1 cellular context compared by ENCODE assay signal in the genomic region with DNA sequence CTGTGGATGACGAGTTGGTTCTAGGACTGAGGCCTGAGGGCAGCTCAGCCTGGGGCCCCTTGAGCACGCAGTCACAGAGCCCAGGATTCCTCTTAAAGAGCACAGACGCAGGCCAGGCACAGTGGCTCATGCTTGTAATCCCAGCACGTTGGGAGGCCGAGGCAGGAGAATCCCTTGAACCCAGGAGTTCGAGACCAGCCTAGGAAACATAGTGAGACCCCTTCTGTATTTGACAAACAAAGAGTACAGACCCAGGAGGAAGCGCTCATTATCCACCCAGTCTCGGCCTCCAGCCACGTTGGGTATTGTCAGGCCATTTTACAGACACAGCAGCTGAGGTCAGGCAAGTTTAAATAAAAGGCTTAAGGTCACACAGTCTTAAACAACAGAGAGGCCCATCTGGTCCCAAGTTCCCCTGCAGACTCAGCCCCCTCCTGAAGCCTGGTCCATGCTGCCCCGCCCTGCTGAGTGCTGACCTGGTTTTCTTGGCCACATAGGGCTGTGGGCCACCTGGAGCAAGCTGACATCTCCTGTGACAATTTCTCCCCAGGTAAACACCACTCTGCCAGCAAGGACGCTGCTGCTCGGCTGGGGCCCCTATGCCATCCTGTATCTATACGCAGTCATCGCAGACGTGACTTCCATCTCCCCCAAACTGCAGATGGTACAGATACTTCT.
TF ChIP-seq lines count a peak whose summit lies in the region.

No MANE protein-coding gene starts in this region.

TF ChIP-seq in H1, 55 proteins besides CTCF, POLR2A, EP300 and RAD21:
- no peak for TF ChIP-seq E2F6 (IDR thresholded peaks at IDR 0.05)
- no peak for TF ChIP-seq CHD2 (IDR thresholded peaks at IDR 0.05; ENCODE audit: low read length)
- no peak for TF ChIP-seq CBX5 (IDR thresholded peaks at IDR 0.05; ENCODE audit: low read depth, low read length)
- TF ChIP-seq, protein P1, sequence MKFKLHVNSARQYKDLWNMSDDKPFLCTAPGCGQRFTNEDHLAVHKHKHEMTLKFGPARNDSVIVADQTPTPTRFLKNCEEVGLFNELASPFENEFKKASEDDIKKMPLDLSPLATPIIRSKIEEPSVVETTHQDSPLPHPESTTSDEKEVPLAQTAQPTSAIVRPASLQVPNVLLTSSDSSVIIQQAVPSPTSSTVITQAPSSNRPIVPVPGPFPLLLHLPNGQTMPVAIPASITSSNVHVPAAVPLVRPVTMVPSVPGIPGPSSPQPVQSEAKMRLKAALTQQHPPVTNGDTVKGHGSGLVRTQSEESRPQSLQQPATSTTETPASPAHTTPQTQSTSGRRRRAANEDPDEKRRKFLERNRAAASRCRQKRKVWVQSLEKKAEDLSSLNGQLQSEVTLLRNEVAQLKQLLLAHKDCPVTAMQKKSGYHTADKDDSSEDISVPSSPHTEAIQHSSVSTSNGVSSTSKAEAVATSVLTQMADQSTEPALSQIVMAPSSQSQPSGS (IDR thresholded peaks at IDR 0.05; ENCODE audit: low read length), result no peak
- no peak for TF ChIP-seq FOSL1 (IDR thresholded peaks at IDR 0.05; ENCODE audit: insufficient read depth, low read depth, low read length)
- TF ChIP-seq EGR1 (IDR thresholded peaks at IDR 0.05; ENCODE audit: borderline replicate concordance, low read depth, low read length), result no peak
- no peak for TF ChIP-seq YY1 (IDR thresholded peaks at IDR 0.05; ENCODE audit: low read depth, low read length)
- TF ChIP-seq CBX8 (IDR thresholded peaks at IDR 0.05; ENCODE audit: borderline replicate concordance, low read depth, low read length), result no peak
- TF ChIP-seq POLR2AphosphoS5 (IDR thresholded peaks at IDR 0.05; ENCODE audit: low read depth, low read length), result no peak
- TF ChIP-seq SUZ12 (IDR thresholded peaks at IDR 0.05; ENCODE audit: low read length), result no peak
- no peak for TF ChIP-seq ATF3 (IDR thresholded peaks at IDR 0.05; ENCODE audit: insufficient read depth, low read depth, low read length)
- TF ChIP-seq POU5F1 (IDR thresholded peaks at IDR 0.05; ENCODE audit: low read depth, low read length), result no peak
- TF ChIP-seq SAP30 (IDR thresholded peaks at IDR 0.05; ENCODE audit: insufficient read depth, insufficient replicate concordance, low read length), result no peak
- TF ChIP-seq KDM4A (IDR thresholded peaks at IDR 0.05; ENCODE audit: low read depth, low read length, severe bottlenecking), result no peak
- TF ChIP-seq SIN3A (conservative IDR thresholded peaks at IDR 0.05 in 1 of 2, IDR thresholded peaks at IDR 0.05 in 1 of 2; ENCODE audit: low read depth in 1 of 2, low read length in 2 of 2), result no peak
- no peak for TF ChIP-seq TBP (IDR thresholded peaks at IDR 0.05; ENCODE audit: low read depth, low read length)
TF ChIP-seq in H1: peak in this region for 0.
